Comparison of ENCODE assay signal across 28 cellular contexts in the genomic region with DNA sequence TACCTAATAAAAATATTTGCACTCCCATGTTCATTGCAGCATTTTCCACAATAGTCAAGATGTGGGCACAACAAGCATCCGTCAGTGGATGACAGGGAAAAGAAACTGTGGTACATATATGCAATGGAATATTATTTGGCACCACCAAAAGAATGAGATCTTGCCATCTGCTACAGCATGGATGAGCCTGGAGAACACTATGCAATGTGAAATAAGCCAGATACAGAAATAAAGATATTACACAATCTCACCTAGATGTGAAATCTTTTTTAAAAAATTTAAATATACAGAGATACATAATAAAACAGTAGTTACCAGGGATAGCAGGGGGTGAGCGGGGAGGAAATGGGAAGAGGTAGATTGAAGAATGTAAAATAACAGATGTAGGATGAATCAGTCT. TPM values are rescaled to one million over a fixed set of nuclear protein-coding genes. Genes with fewer than 3 reads are reported as not detected.
"Had no signal": no experiment of that assay in that cellular context is flagged by ENCODE, and none has a peak within 500 bp of the region (broad histone marks: within the 10 kb centered on the region; RNA-seq: fewer than 3 reads in every experiment).

No MANE protein-coding gene starts in this region.

- H3K9me3 ChIP-seq: ovary, psoas muscle, right lobe of liver, sigmoid colon, stomach, suprapubic skin, testis, tibial artery, transverse colon, upper lobe of right lung, uterus had no signal

- H3K27ac Mint-ChIP-seq: natural killer cell; nephron; neural progenitor cell; progenitor cell of endocrine pancreas; stimulated activated effector memory CD8-positive, alpha-beta T cell treated with anti-CD3 and anti-CD28 coated beads, Interleukin-12 subunit alpha, Interleukin-12 subunit beta, amount 100 ng/mL, for 72 hours; stimulated activated naive B cell treated with anti-CD40 and anti-IgM and Interleukin-4, amounts not matched to agents 10 μg/mL and 1 μg/mL and 100 μg/mL, for 72 hours; stimulated activated naive CD8-positive, alpha-beta T cell treated with anti-CD3 and anti-CD28 coated beads, Interleukin-15, Interleukin-2, amounts not matched to agents 100 ng/mL and 50 ng/mL, for 24 hours; type B pancreatic cell had no signal

- H3K36me3 ChIP-seq: neural progenitor cell, ovary, right lobe of liver, sigmoid colon, stomach, suprapubic skin, tibial artery, transverse colon, upper lobe of right lung, uterus had no signal

- H3K27ac ChIP-seq: neural progenitor cell, ovary, parathyroid adenoma, psoas muscle, right lobe of liver, sigmoid colon, stomach, suprapubic skin, testis, tibial artery, transverse colon, upper lobe of right lung had no signal

- H3K36me3 Mint-ChIP-seq: natural killer cell; stimulated activated effector memory CD8-positive, alpha-beta T cell treated with anti-CD3 and anti-CD28 coated beads, Interleukin-12 subunit alpha, Interleukin-12 subunit beta, amount 100 ng/mL, for 72 hours; stimulated activated naive B cell treated with anti-CD40 and anti-IgM and Interleukin-4, amounts not matched to agents 10 μg/mL and 1 μg/mL and 100 μg/mL, for 72 hours; type B pancreatic cell had no signal

- ATAC-seq: natural killer cell; psoas muscle; right cardiac atrium; right lobe of liver; stimulated activated effector memory CD8-positive, alpha-beta T cell treated with anti-CD3 and anti-CD28 coated beads, Interleukin-12 subunit alpha, Interleukin-12 subunit beta, amount 100 ng/mL, for 72 hours; stimulated activated naive B cell treated with anti-CD40 and anti-IgM and Interleukin-4, amounts not matched to agents 10 μg/mL and 1 μg/mL and 100 μg/mL, for 72 hours; upper lobe of right lung had no signal

- H3K4me2 ChIP-seq: neural progenitor cell had no signal

- H3K4me3 ChIP-seq: neural progenitor cell, ovary, psoas muscle, right lobe of liver, sigmoid colon, stomach, suprapubic skin, testis, tibial artery, transverse colon, upper lobe of right lung, uterus had no signal

- H3K27me3 ChIP-seq: neural progenitor cell, ovary, right lobe of liver, sigmoid colon, stomach, suprapubic skin, testis, tibial artery, transverse colon, upper lobe of right lung, uterus had no signal

- DNase-seq: natural killer cell; occipital lobe; ovary; psoas muscle; right cardiac atrium; right lobe of liver; sigmoid colon; small intestine; stimulated activated CD4-positive, alpha-beta T cell treated with anti-CD3 and anti-CD28 coated beads, Interleukin-15, amount 100 ng/mL, for 24 hours; stimulated activated CD4-positive, alpha-beta T cell treated with anti-CD3 and anti-CD28 coated beads, Interleukin-2, amount 100 ng/mL, for 24 hours; stimulated activated CD4-positive, alpha-beta T cell treated with anti-CD3 and anti-CD28 coated beads, Interleukin-2, amount 100 ng/mL, for 48 hours; stimulated activated CD4-positive, alpha-beta T cell treated with anti-CD3 and anti-CD28 coated beads, Interleukin-4, amount 100 ng/mL, for 24 hours; stimulated activated naive B cell treated with anti-CD40 and anti-IgM and Interleukin-4, amounts not matched to agents 10 μg/mL and 1 μg/mL and 100 μg/mL, for 72 hours; stimulated activated naive CD4-positive, alpha-beta T cell treated with Interleukin-2 at 50 U/mL for 16 hours; stomach; testis; tibial artery; transverse colon; upper lobe of right lung; uterus had no signal

- H3K4me3 Mint-ChIP-seq: natural killer cell; nephron; neural progenitor cell; stimulated activated effector memory CD8-positive, alpha-beta T cell treated with anti-CD3 and anti-CD28 coated beads, Interleukin-12 subunit alpha, Interleukin-12 subunit beta, amount 100 ng/mL, for 72 hours; stimulated activated naive B cell treated with anti-CD40 and anti-IgM and Interleukin-4, amounts not matched to agents 10 μg/mL and 1 μg/mL and 100 μg/mL, for 72 hours; stimulated activated naive CD8-positive, alpha-beta T cell treated with anti-CD3 and anti-CD28 coated beads, Interleukin-15, Interleukin-2, amounts not matched to agents 100 ng/mL and 50 ng/mL, for 24 hours; type B pancreatic cell had no signal

- H3K9me3 Mint-ChIP-seq: natural killer cell; stimulated activated effector memory CD8-positive, alpha-beta T cell treated with anti-CD3 and anti-CD28 coated beads, Interleukin-12 subunit alpha, Interleukin-12 subunit beta, amount 100 ng/mL, for 72 hours; stimulated activated naive CD8-positive, alpha-beta T cell treated with anti-CD3 and anti-CD28 coated beads, Interleukin-15, Interleukin-2, amounts not matched to agents 100 ng/mL and 50 ng/mL, for 24 hours; type B pancreatic cell had no signal

- H3K4me1 ChIP-seq: neural progenitor cell, parathyroid adenoma, psoas muscle, right lobe of liver, sigmoid colon, suprapubic skin, testis, tibial artery, transverse colon, uterus had no signal

- H3K9ac ChIP-seq: neural progenitor cell, parathyroid adenoma had no signal

- H2AFZ ChIP-seq: neural progenitor cell, parathyroid adenoma had no signal

- H3K4me1 Mint-ChIP-seq: nephron; stimulated activated effector memory CD8-positive, alpha-beta T cell treated with anti-CD3 and anti-CD28 coated beads, Interleukin-12 subunit alpha, Interleukin-12 subunit beta, amount 100 ng/mL, for 72 hours; stimulated activated naive B cell treated with anti-CD40 and anti-IgM and Interleukin-4, amounts not matched to agents 10 μg/mL and 1 μg/mL and 100 μg/mL, for 72 hours had no signal

- H3K27me3 Mint-ChIP-seq: stimulated activated naive B cell treated with anti-CD40 and anti-IgM and Interleukin-4, amounts not matched to agents 10 μg/mL and 1 μg/mL and 100 μg/mL, for 72 hours; type B pancreatic cell had no signal

RNA-seq across cellular contexts. Expression of gene LDB2, which starts 44.8 kb away (rescaled TPM):
- total RNA-seq: progenitor cell of endocrine pancreas had no signal
